ENCODE assay signal across 32 cellular contexts in genomic region chr2:118524911-118525310, GRCh38.
"Had no signal": no experiment of that assay in that cellular context is flagged by ENCODE, and none has a peak within 500 bp of the region (broad histone marks: within the 10 kb centered on the region; RNA-seq: fewer than 3 reads in every experiment).

No MANE protein-coding gene starts in this region.

- H3K27me3 ChIP-seq: adrenal gland, ascending aorta, body of pancreas, brain microvascular endothelial cell, breast epithelium, cardiac muscle cell had no signal

- DNase-seq: activated effector memory CD4-positive, alpha-beta T cell treated with anti-CD3 and anti-CD28 coated beads, Interleukin-2, amount 50 U/mL, for 16 hours; activated effector memory CD4-positive, alpha-beta T cell treated with Interleukin-2 at 50 U/mL for 16 hours; activated gamma-delta T cell; activated gamma-delta T cell treated with Interleukin-2 at 50 U/mL for 16 hours; activated naive CD4-positive, alpha-beta T cell; activated naive CD4-positive, alpha-beta T cell treated with anti-CD3 and anti-CD28 coated beads for 36 hours; activated naive CD4-positive, alpha-beta T cell treated with anti-CD3 and anti-CD28 coated beads, Interleukin-2, amount 10 ng/mL, durations not matched to agents 7 days and 5 days; activated naive CD4-positive, alpha-beta T cell treated with anti-CD3 and anti-CD28 coated beads, Interleukin-2, amount 50 U/mL, for 16 hours; activated naive CD4-positive, alpha-beta T cell treated with Interleukin-2 at 50 U/mL for 16 hours; activated naive CD8-positive, alpha-beta T cell treated with anti-CD3 and anti-CD28 coated beads for 36 hours; activated naive CD8-positive, alpha-beta T cell treated with anti-CD3 and anti-CD28 coated beads, Interleukin-2, amount 10 ng/mL, durations not matched to agents 7 days and 5 days; activated naive CD8-positive, alpha-beta T cell treated with anti-CD3 and anti-CD28 coated beads, Interleukin-2, amount 50 U/mL, for 24 hours; activated T-cell treated with anti-CD3 and anti-CD28 coated beads, Interleukin-2, amount 50 U/mL, for 1 hour; activated T-cell treated with anti-CD3 and anti-CD28 coated beads, Interleukin-2, amount 50 U/mL, for 24 hours; activated T-cell treated with anti-CD3 and anti-CD28 coated beads, Interleukin-2, amount 50 U/mL, for 4 hours; activated T-cell treated with anti-CD3 and anti-CD28 coated beads, Interleukin-2, amount 50 U/mL, for 48 hours; activated T-cell treated with anti-CD3 and anti-CD28 coated beads, Interleukin-2, amount 50 U/mL, for 72 hours; adrenal gland; amniotic stem cell; amygdala; anterior cingulate cortex; aorta; body of pancreas; brain microvascular endothelial cell; caudate nucleus; central memory CD4-positive, alpha-beta T cell; cerebellar nuclear complex had no signal

- H3K9me3 ChIP-seq: adrenal gland, ascending aorta had no signal

- H3K27ac ChIP-seq: adrenal gland, ascending aorta, body of pancreas, brain microvascular endothelial cell, breast epithelium, cardiac muscle cell had no signal

- H3K36me3 ChIP-seq: adrenal gland, ascending aorta, brain microvascular endothelial cell, breast epithelium, cardiac muscle cell had no signal

- FAIRE-seq: astrocyte, bronchial epithelial cell had no signal

- H3K4me3 ChIP-seq: adrenal gland, ascending aorta, body of pancreas, breast epithelium, cardiac muscle cell had no signal
